ENCODE assay signal across 11 cellular contexts in genomic region chrX:23434356-23434884, GRCh38.
DNase-seq lines count a peak whose midpoint lies in the region; ATAC-seq, FAIRE-seq and TF ChIP-seq lines count a peak whose summit lies in the region.
"Had no signal": no experiment of that assay in that cellular context is flagged by ENCODE, and none has a peak within 500 bp of the region (broad histone marks: within the 10 kb centered on the region; RNA-seq: fewer than 3 reads in every experiment).

No MANE protein-coding gene starts in this region.

- no peak for FAIRE-seq in frontal cortex (lab: Jason Lieb, UNC)

- H3K36me3 ChIP-seq in esophagus muscularis mucosa = no peaks in the 10 kb centered on the region
- H3K36me3 ChIP-seq in lower lobe of right lung = no peaks in the 10 kb centered on the region
- no peaks in the 10 kb centered on the region for H3K36me3 ChIP-seq in suprapubic skin

- H3K4me1 ChIP-seq in esophagus muscularis mucosa (peaks cover 3 to 21% (median 19%) of the 10 kb centered on the region in 4 donors), lower lobe of right lung (no peaks in the 10 kb centered on the region), suprapubic skin (no peaks in the 10 kb centered on the region)

- H3K9me3 ChIP-seq in esophagus muscularis mucosa (no peaks in the 10 kb centered on the region), lower lobe of right lung (no peaks in the 10 kb centered on the region), suprapubic skin (no peaks in the 10 kb centered on the region)

- TF ChIP-seq EP300 in esophagus muscularis mucosa (IDR thresholded peaks at IDR 0.05) (no peak), suprapubic skin (IDR thresholded peaks at IDR 0.05) (no peak)

- TF ChIP-seq POLR2A in esophagus muscularis mucosa (IDR thresholded peaks at IDR 0.05; ENCODE audit: low read depth) (no peak), suprapubic skin (IDR thresholded peaks at IDR 0.05) (no peak)

- H3K27ac ChIP-seq in esophagus muscularis mucosa (replicated peaks in 1 of 4) (peak overlapping the region; percentile 40 to 66 (median 50)), lower lobe of right lung (no peak overlapping the region), suprapubic skin (no peak overlapping the region)

- intact Hi-C loops in esophagus muscularis mucosa (cut with DNase I) = no loop called here
- intact Hi-C loops in lower lobe of right lung (cut with DNase I) = no loop called here

- TF ChIP-seq CTCF in esophagus muscularis mucosa (IDR thresholded peaks at IDR 0.05) (no peak), lower lobe of right lung (IDR thresholded peaks at IDR 0.05) (no peak), suprapubic skin (IDR thresholded peaks at IDR 0.05) (no peak)

- 51% methylated on average over 3 of the region's 3 CpGs for WGBS in esophagus muscularis mucosa
- 49% methylated on average over 3 of the region's 3 CpGs for WGBS in suprapubic skin

- peak; percentile 80 for ATAC-seq in lower lobe of right lung
- no peak for ATAC-seq in HG03378 (IDR thresholded peaks at IDR 0.05; ENCODE audit: unreplicated experiment)
- ATAC-seq: HCT116 had no signal

- no peaks in the 10 kb centered on the region for H3K27me3 ChIP-seq in esophagus muscularis mucosa
- H3K27me3 ChIP-seq in lower lobe of right lung (ENCODE audit: low read depth) = no peaks in the 10 kb centered on the region
- no peaks in the 10 kb centered on the region for H3K27me3 ChIP-seq in suprapubic skin

- DNase-seq in NCI-H446 treated with DMSO at 0.1 percent for 48 hours (lab: John Stamatoyannopoulos, UW) = peak; percentile 32
- DNase-seq in esophagus muscularis mucosa (ENCODE audit: extremely low spot score) = no peak
- DNase-seq in lower lobe of right lung = peak; percentile 65
- DNase-seq in suprapubic skin (ENCODE audit: low spot score in 2 of 2) = peak; percentile 74 to 81
- no peak for DNase-seq in frontal cortex (ENCODE audit: low spot score in 2 of 2)
- no peak for DNase-seq in HT-29 (ENCODE audit: low spot score)
- DNase-seq in OCI-M2 (lab: John Stamatoyannopoulos, UW; ENCODE audit: unreplicated experiment) = no peak
- DNase-seq: activated T-cell treated with anti-CD3 and anti-CD28 coated beads for 4 hours, NCI-H345 had no signal

- H3K4me3 ChIP-seq in esophagus muscularis mucosa = no peak overlapping the region
- no peak overlapping the region for H3K4me3 ChIP-seq in lower lobe of right lung
- H3K4me3 ChIP-seq in suprapubic skin = no peak overlapping the region

Comparison
In these comparisons a context has a peak if more than half of its experiments do, and no peak if none do; other contexts are left out.
1. DNase-seq: peak in NCI-H446 treated with DMSO at 0.1 percent for 48 hours (single experiment), lower lobe of right lung (single experiment) and suprapubic skin (2 of 2); none in esophagus muscularis mucosa (single experiment), frontal cortex (0 of 2), HT-29 (single experiment) and OCI-M2 (single experiment).
2. H3K27ac ChIP-seq: peak in esophagus muscularis mucosa (4 of 4); none in lower lobe of right lung (single experiment) and suprapubic skin (single experiment).